ENCODE assay signal across 12 cellular contexts in genomic region chr6:14743126-14743464, GRCh38.
DNase-seq lines count a peak whose midpoint lies in the region; ATAC-seq and TF ChIP-seq lines count a peak whose summit lies in the region.
"Had no signal": no experiment of that assay in that cellular context is flagged by ENCODE, and none has a peak within 500 bp of the region (broad histone marks: within the 10 kb centered on the region; RNA-seq: fewer than 3 reads in every experiment).

No MANE protein-coding gene starts in this region.

- peaks cover 64% of the 10 kb centered on the region for H3K4me1 Mint-ChIP-seq in T-helper 2 cell treated with Interferon-gamma antibody and Interleukin-4, amounts not matched to agents 5 μg/mL and 100 μg/mL, for 36 hours (ENCODE audit: low read depth)

- TF ChIP-seq CTCF in OCI-LY7 (conservative IDR thresholded peaks at IDR 0.05; ENCODE audit: low read length): no peak

- H3K9me3 Mint-ChIP-seq in T-helper 2 cell treated with Interferon-gamma antibody and Interleukin-4, amounts not matched to agents 5 μg/mL and 100 μg/mL, for 36 hours: peaks cover 4% of the 10 kb centered on the region

- no peak overlapping the region for H3K4me3 ChIP-seq in OCI-LY7 (ENCODE audit: low read depth, low read length, poor library complexity, severe bottlenecking)
- no peak overlapping the region for H3K4me3 ChIP-seq in skin epidermis
- H3K4me3 ChIP-seq: tibial nerve had no signal

- H2AFZ ChIP-seq in OCI-LY7 (ENCODE audit: low read length): peak overlapping the region; percentile 52; the same call in 1 of the 2 replicates

- BruUV-seq in OCI-LY7 (replicated peaks; lab: Mats Ljungman, UMichigan): no TSS peak

- no peaks in the 10 kb centered on the region for H3K9me2 ChIP-seq in OCI-LY7 (ENCODE audit: insufficient read depth, low read length)

- no peak overlapping the region for H3K4me2 ChIP-seq in OCI-LY7 (ENCODE audit: low read length)

- peaks cover 10% of the 10 kb centered on the region for H3K4me1 ChIP-seq in OCI-LY7 (ENCODE audit: insufficient read depth, low read length, poor library complexity, severe bottlenecking)
- H3K4me1 ChIP-seq: tibial nerve had no signal

- H4K20me1 ChIP-seq in OCI-LY7 (ENCODE audit: insufficient read depth, low read length): no peaks in the 10 kb centered on the region

- POLR2A ChIA-PET in OCI-LY7 (lab: Charles Lee): interaction anchor here (1.1 kb wide), 1 partner anchor 10 kb away, joined by 3 read pairs; no protein-coding TSS in a partner anchor

- H3K27ac Mint-ChIP-seq in T-helper 2 cell treated with Interferon-gamma antibody and Interleukin-4, amounts not matched to agents 5 μg/mL and 100 μg/mL, for 36 hours: peak overlapping the region; percentile 89

- no peaks in the 10 kb centered on the region for H3K79me2 ChIP-seq in OCI-LY7 (ENCODE audit: insufficient read depth, low read depth, low read length)

- no peak for ATAC-seq in Right ventricle myocardium superior (ENCODE audit: poor library complexity)

- no peak for DNase-seq in T-helper 2 cell treated with Interferon-gamma antibody and Interleukin-4, amounts not matched to agents 5 μg/mL and 100 μg/mL, for 36 hours (ENCODE audit: low spot score)
- DNase-seq in T-helper 2 cell: no peak
- DNase-seq in OCI-LY7 (ENCODE audit: low spot score): no peak
- DNase-seq in brain pericyte (ENCODE audit: low read depth, low spot score): peak; percentile 25
- DNase-seq in NCI-H226: no peak
- DNase-seq in OCI-M2 (lab: John Stamatoyannopoulos, UW; ENCODE audit: unreplicated experiment): no peak
- DNase-seq in Right ventricle myocardium superior: no peak
- DNase-seq: cerebellar nuclear complex, NCI-H1048, NCI-H510A had no signal

- CTCF ChIA-PET in OCI-LY7 (lab: Charles Lee; ENCODE audit: unreplicated experiment): no interaction called here

- H3K9me3 ChIP-seq in OCI-LY7 (ENCODE audit: low read length): no peaks in the 10 kb centered on the region; the same call in 1 of the 2 replicates
- H3K9me3 ChIP-seq: tibial nerve had no signal

- intact Hi-C loops in OCI-LY7 (cut with micrococcal nuclease; ENCODE audit: unreplicated experiment) (no loop called here), Right ventricle myocardium superior (cut with DNase I) (no loop called here)

- peak overlapping the region; percentile 74 for H3K4me3 Mint-ChIP-seq in T-helper 2 cell treated with Interferon-gamma antibody and Interleukin-4, amounts not matched to agents 5 μg/mL and 100 μg/mL, for 36 hours

- H3K36me3 Mint-ChIP-seq in T-helper 2 cell treated with Interferon-gamma antibody and Interleukin-4, amounts not matched to agents 5 μg/mL and 100 μg/mL, for 36 hours (ENCODE audit: low read depth): peaks cover 13% of the 10 kb centered on the region

- H3K27me3 Mint-ChIP-seq in T-helper 2 cell treated with Interferon-gamma antibody and Interleukin-4, amounts not matched to agents 5 μg/mL and 100 μg/mL, for 36 hours (ENCODE audit: low read depth): no peaks in the 10 kb centered on the region

- H3K27ac ChIP-seq in OCI-LY7 (ENCODE audit: low read depth, low read length, poor library complexity, severe bottlenecking) (no peak overlapping the region), skin epidermis (peak overlapping the region in 19 of 21 experiments; percentile 23 to 91 (median 74))

- no peaks in the 10 kb centered on the region; the same call in 1 of the 2 replicates for H3K36me3 ChIP-seq in OCI-LY7 (ENCODE audit: insufficient read depth, low read length)
- H3K36me3 ChIP-seq: tibial nerve had no signal
